ENCODE assay signal across 14 cellular contexts in genomic region chr17:27463235-27463677, GRCh38. TPM values are rescaled to one million over a fixed set of nuclear protein-coding genes. Genes with fewer than 3 reads are reported as not detected.
DNase-seq lines count a peak whose midpoint lies in the region; ATAC-seq and TF ChIP-seq lines count a peak whose summit lies in the region.
"Had no signal": no experiment of that assay in that cellular context is flagged by ENCODE, and none has a peak within 500 bp of the region (broad histone marks: within the 10 kb centered on the region; RNA-seq: fewer than 3 reads in every experiment).

No MANE protein-coding gene starts in this region.

- H3K14ac ChIP-seq in trophoblast cell (ENCODE audit: low read length) = no peak overlapping the region

- H3K18ac ChIP-seq in trophoblast cell (ENCODE audit: low read length) = no peak overlapping the region

- H3K9me3 Mint-ChIP-seq in activated CD4-positive, alpha-beta T cell treated with anti-CD3 and anti-CD28 coated beads, Interleukin-2, amount 10 ng/mL, durations not matched to agents 7 days and 5 days = no peaks in the 10 kb centered on the region

- no peak for DNase-seq in activated CD4-positive, alpha-beta T cell treated with anti-CD3 and anti-CD28 coated beads, Interleukin-2, amount 10 ng/mL, durations not matched to agents 7 days and 5 days
- DNase-seq in activated CD4-positive, alpha-beta T cell treated with anti-CD3 and anti-CD28 coated beads for 1 hour = no peak
- peak; percentile 29 for DNase-seq in astrocyte of the spinal cord (ENCODE audit: low read depth, low spot score)
- DNase-seq in trophoblast cell = peak; percentile 43 to 68
- DNase-seq in Karpas-422 = no peak
- DNase-seq: activated CD4-positive, alpha-beta T cell treated with anti-CD3 and anti-CD28 coated beads, Interleukin-2, amount 50 U/mL, for 1 hour; caudate nucleus; Kasumi-1; nucleus accumbens; stimulated activated naive CD4-positive, alpha-beta T cell had no signal

- peaks cover 7% of the 10 kb centered on the region for H3K79me1 ChIP-seq in trophoblast cell (ENCODE audit: low read length)

- H3K27ac ChIP-seq in trophoblast cell (ENCODE audit: low read depth, low read length) (no peak overlapping the region), Karpas-422 (ENCODE audit: low read length) (no peak overlapping the region)

- POLR2A ChIA-PET in activated CD4-positive, alpha-beta T cell treated with anti-CD3 and anti-CD28 coated beads, Interleukin-2, amount 10 ng/mL, durations not matched to agents 7 days and 5 days (lab: Charles Lee) = interaction anchor here (0.6 to 0.7 kb wide), 3 partner anchors 32 to 168 kb away, joined by 3 to 7 read pairs (median 4); no protein-coding TSS in a partner anchor

- no peak overlapping the region for H2AK5ac ChIP-seq in trophoblast cell (ENCODE audit: low read length)

- in situ Hi-C loops in astrocyte of the spinal cord (cut with HindIII; ENCODE audit: low sequenced_read_pairs) = no loop called here

- H3K9me3 ChIP-seq in trophoblast cell (ENCODE audit: insufficient read depth, low read depth, low read length) (no peaks in the 10 kb centered on the region), Karpas-422 (ENCODE audit: low read length) (no peaks in the 10 kb centered on the region)
- H3K9me3 ChIP-seq: HAP-1 had no signal

- no peak for TF ChIP-seq CTCF in astrocyte of the spinal cord (IDR thresholded peaks at IDR 0.05; ENCODE audit: low read depth, low read length)

- H3K4me1 Mint-ChIP-seq in activated CD4-positive, alpha-beta T cell treated with anti-CD3 and anti-CD28 coated beads, Interleukin-2, amount 10 ng/mL, durations not matched to agents 7 days and 5 days = peaks cover 86% of the 10 kb centered on the region

- no peaks in the 10 kb centered on the region for H3K27me3 Mint-ChIP-seq in activated CD4-positive, alpha-beta T cell treated with anti-CD3 and anti-CD28 coated beads, Interleukin-2, amount 10 ng/mL, durations not matched to agents 7 days and 5 days

- H3K9ac ChIP-seq in trophoblast cell (ENCODE audit: low read length) (no peak overlapping the region), Karpas-422 (ENCODE audit: low read length) (no peak overlapping the region)

- no CpG with 5 or more reads among the region's 4 CpGs for WGBS in trophoblast cell (ENCODE audit: extremely low coverage, insufficient coverage, insufficient read length)

- H3K27me3 ChIP-seq in trophoblast cell (ENCODE audit: insufficient read depth, low read length) (no peaks in the 10 kb centered on the region), Karpas-422 (ENCODE audit: low read length) (no peaks in the 10 kb centered on the region)

- no peak overlapping the region for H4K91ac ChIP-seq in trophoblast cell (ENCODE audit: low read depth, low read length)

- H3K79me2 ChIP-seq in trophoblast cell (ENCODE audit: control insufficient read depth, insufficient read depth, low read length, poor library complexity) (peaks cover 13% of the 10 kb centered on the region), Karpas-422 (ENCODE audit: low read length) (no peaks in the 10 kb centered on the region)

- CTCF ChIA-PET in activated CD4-positive, alpha-beta T cell treated with anti-CD3 and anti-CD28 coated beads, Interleukin-2, amount 10 ng/mL, durations not matched to agents 7 days and 5 days (lab: Charles Lee) = interaction anchor here (1.1 kb wide), 1 partner anchor 110 kb away, joined by 3 read pairs; no protein-coding TSS in a partner anchor

- H3K9me2 ChIP-seq in Karpas-422 (replicated peaks; ENCODE audit: insufficient read depth, low read length) = no peaks in the 10 kb centered on the region

- H3K4ac ChIP-seq in trophoblast cell (ENCODE audit: low read depth, low read length) = peak overlapping the region; percentile 30

- H3K4me3 Mint-ChIP-seq in activated CD4-positive, alpha-beta T cell treated with anti-CD3 and anti-CD28 coated beads, Interleukin-2, amount 10 ng/mL, durations not matched to agents 7 days and 5 days = no peak overlapping the region

- H3K4me2 ChIP-seq in trophoblast cell (ENCODE audit: low read length) (no peak overlapping the region), Karpas-422 (ENCODE audit: low read depth, low read length, poor library complexity, severe bottlenecking) (no peak overlapping the region)

- no peak overlapping the region for H3K23ac ChIP-seq in trophoblast cell (ENCODE audit: low read length)

- peak; percentile 30 for ATAC-seq in HG02759 (IDR thresholded peaks at IDR 0.05; ENCODE audit: unreplicated experiment)
- no peak for ATAC-seq in GM19035 (IDR thresholded peaks at IDR 0.05; ENCODE audit: unreplicated experiment)
- ATAC-seq in GM19023 (IDR thresholded peaks at IDR 0.05; ENCODE audit: unreplicated experiment) = no peak

- H3K27ac Mint-ChIP-seq in activated CD4-positive, alpha-beta T cell treated with anti-CD3 and anti-CD28 coated beads, Interleukin-2, amount 10 ng/mL, durations not matched to agents 7 days and 5 days = peak overlapping the region; percentile 5

- H2AFZ ChIP-seq in trophoblast cell (ENCODE audit: insufficient read depth, low read length, poor library complexity) (no peak overlapping the region), Karpas-422 (ENCODE audit: low read length) (no peak overlapping the region)

- H3K4me1 ChIP-seq in trophoblast cell (ENCODE audit: control insufficient read depth in 1 of 2, insufficient read depth in 2 of 2, low read length in 2 of 2) = peaks cover 33 to 52% of the 10 kb centered on the region in 2 experiments
- no peaks in the 10 kb centered on the region for H3K4me1 ChIP-seq in Karpas-422 (ENCODE audit: low read length)

- H4K20me1 ChIP-seq in Karpas-422 (ENCODE audit: insufficient read depth, low read depth, low read length) = no peaks in the 10 kb centered on the region

- H2BK12ac ChIP-seq in trophoblast cell (ENCODE audit: low read length) = no peak overlapping the region

- H2BK5ac ChIP-seq in trophoblast cell (ENCODE audit: low read depth, low read length, poor library complexity) = no peak overlapping the region

- H2BK120ac ChIP-seq in trophoblast cell (ENCODE audit: insufficient read depth, low read length, poor library complexity) = no peak overlapping the region

- H3K36me3 ChIP-seq in trophoblast cell (ENCODE audit: control insufficient read depth in 1 of 2, insufficient read depth in 2 of 2, low read length in 2 of 2) = peaks cover 0 to 4% of the 10 kb centered on the region in 2 experiments
- no peaks in the 10 kb centered on the region for H3K36me3 ChIP-seq in Karpas-422 (ENCODE audit: insufficient read depth, low read length)
- H3K36me3 ChIP-seq: HAP-1 had no signal

- H3K36me3 Mint-ChIP-seq in activated CD4-positive, alpha-beta T cell treated with anti-CD3 and anti-CD28 coated beads, Interleukin-2, amount 10 ng/mL, durations not matched to agents 7 days and 5 days (ENCODE audit: low read depth) = peaks cover 4% of the 10 kb centered on the region

- no peak overlapping the region for H4K12ac ChIP-seq in trophoblast cell (ENCODE audit: low read depth, low read length)

- H3K4me3 ChIP-seq in astrocyte of the spinal cord (ENCODE audit: low read depth, low read length) (no peak overlapping the region), trophoblast cell (ENCODE audit: low read depth, low read length) (no peak overlapping the region), Karpas-422 (ENCODE audit: low read length) (no peak overlapping the region)
- H3K4me3 ChIP-seq: HAP-1 had no signal

- H4K8ac ChIP-seq in trophoblast cell (ENCODE audit: low read depth, low read length) = no peak overlapping the region

RNA-seq across cellular contexts. Expression of gene KSR1, which starts 7.0 kb away (rescaled TPM):
- total RNA-seq in activated CD4-positive, alpha-beta T cell treated with anti-CD3 and anti-CD28 coated beads, Interleukin-2, amount 10 ng/mL, durations not matched to agents 7 days and 5 days = 10 to 100 TPM; 43.1 to 45.7 TPM
- polyA plus RNA-seq in trophoblast cell (2013) = 62.2 and 63.6 TPM in 2 replicates
- 0.32 and 0.52 TPM in 2 replicates for total RNA-seq in Karpas-422 (2014; rRNA removed; shearing (Covaris generic); ENCODE audit: low replicate concordance)

Comparison
In these comparisons a context has a peak if more than half of its experiments do, and no peak if none do; other contexts are left out.
1. DNase-seq: peak in astrocyte of the spinal cord (single experiment) and trophoblast cell (2 of 2); none in activated CD4-positive, alpha-beta T cell treated with anti-CD3 and anti-CD28 coated beads, Interleukin-2, amount 10 ng/mL, durations not matched to agents 7 days and 5 days (single experiment), activated CD4-positive, alpha-beta T cell treated with anti-CD3 and anti-CD28 coated beads for 1 hour (single experiment) and Karpas-422 (single experiment).
2. RNA of gene KSR1, which starts 7.0 kb away (total RNA-seq): 43.1 to 45.7 TPM in activated CD4-positive, alpha-beta T cell treated with anti-CD3 and anti-CD28 coated beads, Interleukin-2, amount 10 ng/mL, durations not matched to agents 7 days and 5 days; 0.32 to 0.52 TPM in Karpas-422; every median in the first group is over 10 times any median in the second.